Comparison of ENCODE assay signal across 13 cellular contexts in the genomic region with DNA sequence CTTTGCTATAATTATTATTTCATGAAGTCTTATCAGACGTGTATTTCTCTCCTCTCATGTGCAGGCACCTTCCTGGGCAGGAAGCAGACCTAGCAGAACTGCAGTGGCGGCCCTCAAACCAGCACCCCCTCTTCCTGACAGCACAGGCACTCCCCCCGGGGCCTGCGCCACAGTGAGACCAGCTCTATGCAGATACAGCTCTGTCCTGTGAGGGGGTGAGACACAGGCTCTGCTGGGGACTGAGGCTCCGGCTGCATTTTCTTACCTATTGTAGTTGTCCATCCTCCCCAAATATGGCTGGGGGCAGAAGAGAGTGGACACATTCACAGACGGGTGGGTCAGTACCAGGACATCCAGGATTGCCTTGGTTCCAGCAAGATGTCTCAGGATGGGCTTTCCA. TPM values are rescaled to one million over a fixed set of nuclear protein-coding genes. Genes with fewer than 3 reads are reported as not detected.
A peak's percentile ranks its signal among the peaks of the same experiment; 100 is the strongest.
DNase-seq lines count a peak whose midpoint lies in the region; ATAC-seq and TF ChIP-seq lines count a peak whose summit lies in the region.
"Had no signal": no experiment of that assay in that cellular context is flagged by ENCODE, and none has a peak within 500 bp of the region (broad histone marks: within the 10 kb centered on the region; RNA-seq: fewer than 3 reads in every experiment).

No MANE protein-coding gene starts in this region.

- H4K20me1 ChIP-seq in SK-N-SH (ENCODE audit: insufficient read depth) (no peaks in the 10 kb centered on the region), PC-3 (ENCODE audit: low read length) (no peaks in the 10 kb centered on the region)

- H3K36me3 ChIP-seq in naive thymus-derived CD4-positive, alpha-beta T cell (ENCODE audit: control insufficient read depth in 2 of 3, insufficient read depth in 3 of 3, low read length in 3 of 3) = peaks cover 18 to 75% (median 25%) of the 10 kb centered on the region in 3 experiments
- H3K36me3 ChIP-seq in SK-N-SH (replicated peaks in 1 of 2; ENCODE audit: control insufficient read depth in 1 of 2, insufficient read depth in 2 of 2, low read length in 1 of 2) (peaks cover 0 to 4% of the 10 kb centered on the region in 2 experiments), PC-3 (ENCODE audit: low read depth, low read length) (no peaks in the 10 kb centered on the region)

- peak overlapping the region; percentile 95 for H3K4me3 Mint-ChIP-seq in activated T-helper 2 cell treated with anti-CD3 and anti-CD28 coated beads, Interferon-gamma antibody, Interleukin-2, Interleukin-4, amounts not matched to agents 10 μg/mL and 5 μg/mL and 100 μg/mL, durations not matched to agents 14 hours and 24 hours and 36 hours (ENCODE audit: low read depth)
- peak overlapping the region; percentile 83 to 98 (median 92) for H3K4me3 Mint-ChIP-seq in naive thymus-derived CD4-positive, alpha-beta T cell
- H3K4me3 Mint-ChIP-seq: B cell had no signal

- no peaks in the 10 kb centered on the region for H3K9me2 ChIP-seq in SK-N-SH
- no peaks in the 10 kb centered on the region for H3K9me2 ChIP-seq in PC-3 (replicated peaks; ENCODE audit: low read length)

- POLR2A ChIA-PET in naive thymus-derived CD4-positive, alpha-beta T cell (lab: Charles Lee) = interaction anchor here (1.4 to 25.1 kb wide), 3 partner anchors 16 to 269 kb away, joined by 4 to 730 read pairs (median 410); partner anchors contain the start of genes C3orf18 and HEMK1
- POLR2A ChIA-PET in SK-N-SH (lab: Yijun Ruan, JAX) = no interaction called here
- POLR2A ChIA-PET in PC-3 (lab: Charles Lee; ENCODE audit: unreplicated experiment) = no interaction called here

- no peaks in the 10 kb centered on the region for H3K9me3 Mint-ChIP-seq in activated T-helper 2 cell treated with anti-CD3 and anti-CD28 coated beads, Interferon-gamma antibody, Interleukin-2, Interleukin-4, amounts not matched to agents 10 μg/mL and 5 μg/mL and 100 μg/mL, durations not matched to agents 14 hours and 24 hours and 36 hours
- H3K9me3 Mint-ChIP-seq in naive thymus-derived CD4-positive, alpha-beta T cell = no peaks in the 10 kb centered on the region

- H3K27me3 Mint-ChIP-seq in activated T-helper 2 cell treated with anti-CD3 and anti-CD28 coated beads, Interferon-gamma antibody, Interleukin-2, Interleukin-4, amounts not matched to agents 10 μg/mL and 5 μg/mL and 100 μg/mL, durations not matched to agents 14 hours and 24 hours and 36 hours (ENCODE audit: low read depth) = no peaks in the 10 kb centered on the region
- H3K27me3 Mint-ChIP-seq in naive thymus-derived CD4-positive, alpha-beta T cell = no peaks in the 10 kb centered on the region
- H3K27me3 Mint-ChIP-seq: B cell had no signal

- 85% methylated on average over 3 of the region's 6 CpGs for WGBS in SK-N-SH (ENCODE audit: low lambda C conversion rate)

- H3K27me3 ChIP-seq in naive thymus-derived CD4-positive, alpha-beta T cell (ENCODE audit: control insufficient read depth in 2 of 2, insufficient read depth in 2 of 2, low read length in 2 of 2) = no peaks in the 10 kb centered on the region
- no peaks in the 10 kb centered on the region for H3K27me3 ChIP-seq in SK-N-SH (ENCODE audit: insufficient read depth)
- H3K27me3 ChIP-seq in PC-3 (ENCODE audit: low read length) = no peaks in the 10 kb centered on the region

- no peaks in the 10 kb centered on the region for H3F3A ChIP-seq in SK-N-SH (replicated peaks; ENCODE audit: insufficient read depth)
- no peaks in the 10 kb centered on the region for H3F3A ChIP-seq in PC-3 (ENCODE audit: low read length, unreplicated experiment)

- ATAC-seq in naive thymus-derived CD4-positive, alpha-beta T cell = peak; percentile 34
- ATAC-seq in PC-3 (no peak), HG03457 (IDR thresholded peaks at IDR 0.05; ENCODE audit: unreplicated experiment) (no peak)

- peaks cover 71 to 76% of the 10 kb centered on the region in 2 donors for H3K4me1 ChIP-seq in naive thymus-derived CD4-positive, alpha-beta T cell (ENCODE audit: control insufficient read depth in 2 of 2, insufficient read depth in 2 of 2, low read length in 2 of 2)
- H3K4me1 ChIP-seq in SK-N-SH (ENCODE audit: control insufficient read depth in 1 of 2, insufficient read depth in 2 of 2, low read depth in 1 of 2, low read length in 1 of 2) (peaks cover 7 to 41% of the 10 kb centered on the region in 2 experiments), PC-3 (ENCODE audit: insufficient read depth, low read length) (peaks cover 26% of the 10 kb centered on the region)

- H3K4me1 Mint-ChIP-seq in activated T-helper 2 cell treated with anti-CD3 and anti-CD28 coated beads, Interferon-gamma antibody, Interleukin-2, Interleukin-4, amounts not matched to agents 10 μg/mL and 5 μg/mL and 100 μg/mL, durations not matched to agents 14 hours and 24 hours and 36 hours (ENCODE audit: low read depth) = peaks cover 45% of the 10 kb centered on the region
- H3K4me1 Mint-ChIP-seq in naive thymus-derived CD4-positive, alpha-beta T cell = peaks cover 60 to 93% (median 78%) of the 10 kb centered on the region in 7 donors

- peak overlapping the region; percentile 93 for H3K4me3 ChIP-seq in naive thymus-derived CD4-positive, alpha-beta T cell (ENCODE audit: low read length)
- no peak overlapping the region for H3K4me3 ChIP-seq in SK-N-SH (ENCODE audit: low read depth in 2 of 2, low read length in 1 of 2)
- no peak overlapping the region for H3K4me3 ChIP-seq in PC-3 (ENCODE audit: low read length)

- DNase-seq in stimulated activated CD4-positive, alpha-beta T cell treated with anti-CD3 and anti-CD28 coated beads, Interleukin-4, amount 100 ng/mL, for 1 hour = peak; percentile 39
- DNase-seq in stimulated activated CD4-positive, alpha-beta T cell treated with anti-CD3 and anti-CD28 coated beads, Interleukin-12 subunit alpha, Interleukin-12 subunit beta, amount 100 ng/mL, for 4 hours = no peak
- no peak for DNase-seq in activated T-helper 2 cell treated with anti-CD3 and anti-CD28 coated beads, Interferon-gamma antibody, Interleukin-2, Interleukin-4, amounts not matched to agents 10 μg/mL and 5 μg/mL and 100 μg/mL, durations not matched to agents 14 hours and 24 hours and 36 hours (ENCODE audit: low spot score)
- DNase-seq in naive thymus-derived CD4-positive, alpha-beta T cell = peak in 3 of 9 donors; percentile 40 to 42 (median 41)
- DNase-seq in SK-N-SH (no peak), PC-3 (no peak), cerebellar nuclear complex (lab: John Stamatoyannopoulos, UW) (no peak)
- DNase-seq: activated CD4-positive, CD25-positive, alpha-beta regulatory T cell treated with anti-CD3 and anti-CD28 coated beads, Interleukin-2, amount 50 U/mL, for 72 hours; anterior cingulate cortex; NCI-H1436; occipital lobe had no signal

- H3K9ac ChIP-seq in SK-N-SH = no peak overlapping the region
- no peak overlapping the region for H3K9ac ChIP-seq in PC-3 (ENCODE audit: low read length)

- H3K36me3 Mint-ChIP-seq in activated T-helper 2 cell treated with anti-CD3 and anti-CD28 coated beads, Interferon-gamma antibody, Interleukin-2, Interleukin-4, amounts not matched to agents 10 μg/mL and 5 μg/mL and 100 μg/mL, durations not matched to agents 14 hours and 24 hours and 36 hours (ENCODE audit: low read depth) = peaks cover 95% of the 10 kb centered on the region
- peaks cover 31 to 78% (median 36%) of the 10 kb centered on the region in 5 donors for H3K36me3 Mint-ChIP-seq in naive thymus-derived CD4-positive, alpha-beta T cell

- peak overlapping the region; percentile 100 for H3K27ac Mint-ChIP-seq in activated T-helper 2 cell treated with anti-CD3 and anti-CD28 coated beads, Interferon-gamma antibody, Interleukin-2, Interleukin-4, amounts not matched to agents 10 μg/mL and 5 μg/mL and 100 μg/mL, durations not matched to agents 14 hours and 24 hours and 36 hours
- peak overlapping the region; percentile 40 to 96 (median 94) for H3K27ac Mint-ChIP-seq in naive thymus-derived CD4-positive, alpha-beta T cell

- CTCF ChIA-PET in naive thymus-derived CD4-positive, alpha-beta T cell (lab: Charles Lee) = interaction anchor here (1.9 to 13.9 kb wide), 4 partner anchors 8 to 32 kb away, joined by 6 to 578 read pairs (median 142); partner anchors contain the start of genes C3orf18 and HEMK1
- CTCF ChIA-PET in SK-N-SH (lab: Yijun Ruan, JAX) = interaction anchor here (7.1 to 25.1 kb wide), 2 partner anchors 7 to 38 kb away, joined by 111 to 648 read pairs; partner anchors contain the start of genes C3orf18, CISH, HEMK1 and MAPKAPK3
- CTCF ChIA-PET in PC-3 (lab: Charles Lee) = no interaction called here

- peak overlapping the region; percentile 93 for H3K27ac ChIP-seq in naive thymus-derived CD4-positive, alpha-beta T cell (ENCODE audit: low read depth, low read length)
- no peak overlapping the region for H3K27ac ChIP-seq in SK-N-SH (ENCODE audit: low read depth in 2 of 2, low read length in 1 of 2)
- no peak overlapping the region for H3K27ac ChIP-seq in PC-3 (ENCODE audit: low read length)

- H3K4me2 ChIP-seq in SK-N-SH (no peak overlapping the region), PC-3 (ENCODE audit: low read length) (no peak overlapping the region)

- no peaks in the 10 kb centered on the region for H3K9me3 ChIP-seq in naive thymus-derived CD4-positive, alpha-beta T cell (ENCODE audit: control insufficient read depth in 2 of 3, low read length in 3 of 3)
- no peaks in the 10 kb centered on the region for H3K9me3 ChIP-seq in SK-N-SH
- no peaks in the 10 kb centered on the region for H3K9me3 ChIP-seq in PC-3 (ENCODE audit: low read length)

- H3K79me2 ChIP-seq in SK-N-SH (ENCODE audit: insufficient read depth) (no peaks in the 10 kb centered on the region), PC-3 (ENCODE audit: low read length) (no peaks in the 10 kb centered on the region)

- intact Hi-C loops in activated T-helper 2 cell treated with anti-CD3 and anti-CD28 coated beads, Interferon-gamma antibody, Interleukin-2, Interleukin-4, amounts not matched to agents 10 μg/mL and 5 μg/mL and 100 μg/mL, durations not matched to agents 14 hours and 24 hours and 36 hours (cut with micrococcal nuclease) = no loop called here
- intact Hi-C loops in naive thymus-derived CD4-positive, alpha-beta T cell (cut with micrococcal nuclease) = no loop called here
- intact Hi-C loops in PC-3 (cut with micrococcal nuclease) = no loop called here

- H2AFZ ChIP-seq in SK-N-SH (ENCODE audit: low read depth) (no peak overlapping the region), PC-3 (ENCODE audit: low read length) (no peak overlapping the region)

- no peak for TF ChIP-seq EP300 in SK-N-SH (IDR thresholded peaks at IDR 0.05; ENCODE audit: borderline replicate concordance in 1 of 2, low read depth in 1 of 2, low read length in 1 of 2)

- no peak for TF ChIP-seq RAD21 in SK-N-SH (IDR thresholded peaks at IDR 0.05; ENCODE audit: low read length)

- TF ChIP-seq CTCF in SK-N-SH (IDR thresholded peaks at IDR 0.05) (no peak), PC-3 (conservative IDR thresholded peaks at IDR 0.05; ENCODE audit: low read depth, low read length) (no peak)

- no TSS peak for BruUV-seq in PC-3 (replicated peaks; lab: Mats Ljungman, UMichigan)

RNA-seq across cellular contexts. Expression of gene CISH, which starts 5.0 kb away (rescaled TPM):
- 351 and 355 TPM in 2 replicates for total RNA-seq in activated T-helper 2 cell treated with anti-CD3 and anti-CD28 coated beads, Interferon-gamma antibody, Interleukin-2, Interleukin-4, amounts not matched to agents 10 μg/mL and 5 μg/mL and 100 μg/mL, durations not matched to agents 14 hours and 24 hours and 36 hours
- 100 to 1,000 TPM in 1 of 5 experiments, 10 to 100 TPM in 4; 10.9 to 486 (median 28.5) TPM for total RNA-seq in naive thymus-derived CD4-positive, alpha-beta T cell
- 100 to 1,000 TPM; 134 to 150 TPM for polyA plus RNA-seq in naive thymus-derived CD4-positive, alpha-beta T cell
- polyA plus RNA-seq in SK-N-SH (2012; rRNA removed) = 2.0 and 2.6 TPM in 2 replicates
- 1.2 and 1.8 TPM in 2 replicates for polyA plus RNA-seq in SK-N-SH (2012; cell fraction: cytosol; rRNA removed)
- 3.7 TPM in 2 replicates for polyA plus RNA-seq in SK-N-SH (2012; cell fraction: nucleus; rRNA removed)
- total RNA-seq in PC-3 (2014; rRNA removed) = 1.6 and 2.3 TPM in 2 replicates

RNA-seq across cellular contexts. Expression of gene MAPKAPK3, which starts 10.4 kb away (rescaled TPM):
- 178 and 190 TPM in 2 replicates for total RNA-seq in activated T-helper 2 cell treated with anti-CD3 and anti-CD28 coated beads, Interferon-gamma antibody, Interleukin-2, Interleukin-4, amounts not matched to agents 10 μg/mL and 5 μg/mL and 100 μg/mL, durations not matched to agents 14 hours and 24 hours and 36 hours
- total RNA-seq in naive thymus-derived CD4-positive, alpha-beta T cell = 100 to 1,000 TPM in 1 of 5 experiments, 10 to 100 TPM in 4; 26.7 to 196 (median 37.7) TPM
- polyA plus RNA-seq in naive thymus-derived CD4-positive, alpha-beta T cell = 10 to 100 TPM; 53.4 to 54.1 TPM
- polyA plus RNA-seq in SK-N-SH (2012; rRNA removed) = 29.4 and 35.6 TPM in 2 replicates
- polyA plus RNA-seq in SK-N-SH (2012; cell fraction: cytosol; rRNA removed) = 18.9 and 25.5 TPM in 2 replicates
- 22.6 and 25.7 TPM in 2 replicates for polyA plus RNA-seq in SK-N-SH (2012; cell fraction: nucleus; rRNA removed)
- 142 and 174 TPM in 2 replicates for total RNA-seq in PC-3 (2014; rRNA removed)

RNA-seq across cellular contexts. Expression of gene HEMK1, which starts 37.3 kb away (rescaled TPM):
- total RNA-seq in activated T-helper 2 cell treated with anti-CD3 and anti-CD28 coated beads, Interferon-gamma antibody, Interleukin-2, Interleukin-4, amounts not matched to agents 10 μg/mL and 5 μg/mL and 100 μg/mL, durations not matched to agents 14 hours and 24 hours and 36 hours = 61.7 and 68.7 TPM in 2 replicates
- 10 to 100 TPM; 32.1 to 71.1 (median 66.1) TPM for total RNA-seq in naive thymus-derived CD4-positive, alpha-beta T cell
- polyA plus RNA-seq in naive thymus-derived CD4-positive, alpha-beta T cell = 10 to 100 TPM; 35.2 to 35.3 TPM
- 15.4 and 21.7 TPM in 2 replicates for polyA plus RNA-seq in SK-N-SH (2012; rRNA removed)
- polyA plus RNA-seq in SK-N-SH (2012; cell fraction: cytosol; rRNA removed) = 7.1 and 10.6 TPM in 2 replicates
- 82.8 and 88.7 TPM in 2 replicates for polyA plus RNA-seq in SK-N-SH (2012; cell fraction: nucleus; rRNA removed)
- total RNA-seq in PC-3 (2014; rRNA removed) = 20.3 and 22.2 TPM in 2 replicates

RNA-seq across cellular contexts. Expression of gene C3orf18, which starts 39.0 kb away (rescaled TPM):
- total RNA-seq in activated T-helper 2 cell treated with anti-CD3 and anti-CD28 coated beads, Interferon-gamma antibody, Interleukin-2, Interleukin-4, amounts not matched to agents 10 μg/mL and 5 μg/mL and 100 μg/mL, durations not matched to agents 14 hours and 24 hours and 36 hours = 35.2 and 37.2 TPM in 2 replicates
- 10 to 100 TPM; 11.1 to 67.5 (median 16.4) TPM for total RNA-seq in naive thymus-derived CD4-positive, alpha-beta T cell
- polyA plus RNA-seq in naive thymus-derived CD4-positive, alpha-beta T cell = 10 to 100 TPM; 12.8 to 17.4 TPM
- polyA plus RNA-seq in SK-N-SH (2012; rRNA removed) = 19.7 and 27.2 TPM in 2 replicates
- polyA plus RNA-seq in SK-N-SH (2012; cell fraction: cytosol; rRNA removed) = 11.3 and 16.2 TPM in 2 replicates
- polyA plus RNA-seq in SK-N-SH (2012; cell fraction: nucleus; rRNA removed) = 50.5 and 50.7 TPM in 2 replicates
- total RNA-seq in PC-3 (2014; rRNA removed) = 31.2 and 33.9 TPM in 2 replicates
